In the genomic region with DNA sequence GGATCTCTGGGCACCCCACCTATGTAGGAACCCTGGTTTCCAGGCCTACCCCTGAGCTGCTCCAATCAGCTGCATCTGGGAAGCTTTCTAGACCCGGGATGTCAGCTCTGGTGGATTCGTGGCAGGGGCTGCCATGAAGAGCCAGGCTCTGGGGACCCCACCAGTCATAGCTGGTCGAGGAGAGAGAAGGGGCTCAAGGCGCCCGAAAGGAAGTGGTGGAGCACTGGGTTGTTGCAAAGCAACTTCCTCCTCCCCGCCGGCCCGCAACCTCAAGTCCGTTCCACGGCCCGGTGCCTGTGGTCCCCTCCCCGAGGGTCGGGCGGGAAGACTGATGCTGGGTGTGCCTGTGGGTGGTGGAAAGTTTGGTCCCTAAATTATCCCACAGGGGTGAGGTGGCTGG, we compare ENCODE assay signal across 12 cellular contexts. TPM values are rescaled to one million over a fixed set of nuclear protein-coding genes. Genes with fewer than 3 reads are reported as not detected.
DNase-seq lines count a peak whose midpoint lies in the region; ATAC-seq, FAIRE-seq and TF ChIP-seq lines count a peak whose summit lies in the region.
"Had no signal": no experiment of that assay in that cellular context is flagged by ENCODE, and none has a peak within 500 bp of the region (broad histone marks: within the 10 kb centered on the region; RNA-seq: fewer than 3 reads in every experiment).

No MANE protein-coding gene starts in this region.

- DNase-seq in CD14-positive monocyte (ENCODE audit: low spot score): peak; percentile 52
- no peak for DNase-seq in GM12891 (ENCODE audit: insufficient read length, low spot score)
- peak; percentile 47 for DNase-seq in activated CD4-positive, alpha-beta memory T cell treated with anti-CD3 and anti-CD28 coated beads for 36 hours
- DNase-seq in lower lobe of right lung: peak; percentile 77
- no peak for DNase-seq in RPMI8226
- no peak for DNase-seq in testis
- no peak for DNase-seq in middle frontal gyrus (ENCODE audit: extremely low spot score, low spot score)
- DNase-seq: KBM-7, NCI-H2227 treated with DMSO at 0.1 percent for 48 hours had no signal

- TF ChIP-seq CTCF in CD14-positive monocyte (IDR thresholded peaks at IDR 0.05): no peak
- TF ChIP-seq CTCF in lower lobe of right lung (IDR thresholded peaks at IDR 0.05): no peak
- TF ChIP-seq CTCF in testis (IDR thresholded peaks at IDR 0.05): no peak

- H3K36me3 Mint-ChIP-seq in CD14-positive monocyte: peaks cover 3 to 4% of the 10 kb centered on the region in 2 donors
- H3K36me3 Mint-ChIP-seq in activated CD4-positive, alpha-beta memory T cell treated with anti-CD3 and anti-CD28 coated beads for 36 hours: peaks cover 19% of the 10 kb centered on the region

- peak; percentile 59 for FAIRE-seq in GM12891 (lab: Jason Lieb, UNC)

- peaks cover 49% of the 10 kb centered on the region for H3K4me1 Mint-ChIP-seq in CD14-positive monocyte
- peaks cover 77% of the 10 kb centered on the region for H3K4me1 Mint-ChIP-seq in activated CD4-positive, alpha-beta memory T cell treated with anti-CD3 and anti-CD28 coated beads for 36 hours (ENCODE audit: low read depth)

- no peak for TF ChIP-seq POLR2A in GM12891 (IDR thresholded peaks at IDR 0.05; ENCODE audit: low read depth, low read length)
- TF ChIP-seq POLR2A in testis (IDR thresholded peaks at IDR 0.05): no peak

- peaks cover 17 to 32% (median 18%) of the 10 kb centered on the region in 3 donors for H3K27me3 Mint-ChIP-seq in CD14-positive monocyte (ENCODE audit: low read depth in 3 of 3)
- no peaks in the 10 kb centered on the region for H3K27me3 Mint-ChIP-seq in activated CD4-positive, alpha-beta memory T cell treated with anti-CD3 and anti-CD28 coated beads for 36 hours

- intact Hi-C loops in CD14-positive monocyte (cut with micrococcal nuclease): no loop called here
- intact Hi-C loops in activated CD4-positive, alpha-beta memory T cell treated with anti-CD3 and anti-CD28 coated beads for 36 hours (cut with micrococcal nuclease): no loop called here
- intact Hi-C loops in lower lobe of right lung (cut with DNase I): no loop called here
- intact Hi-C loops in testis (cut with DNase I; ENCODE audit: low total_unique reads): no loop called here

- WGBS in testis, 2 donors: 52 to 98% methylated on average over 9 to 14 of the region's 14 CpGs

- H3K27ac ChIP-seq in lower lobe of right lung (peak overlapping the region; percentile 2), testis (no peak overlapping the region)
- H3K27ac ChIP-seq: epithelial cell of prostate had no signal

- H3K4me1 ChIP-seq in lower lobe of right lung (peaks cover 37% of the 10 kb centered on the region), testis (peaks cover 8% of the 10 kb centered on the region)

- H3K4me3 Mint-ChIP-seq in CD14-positive monocyte: peak overlapping the region in 1 of 2 donors; percentile 76
- H3K4me3 Mint-ChIP-seq in activated CD4-positive, alpha-beta memory T cell treated with anti-CD3 and anti-CD28 coated beads for 36 hours: peak overlapping the region; percentile 77

- H3K27me3 ChIP-seq in lower lobe of right lung (ENCODE audit: low read depth) (no peaks in the 10 kb centered on the region), testis (no peaks in the 10 kb centered on the region)

- H3K36me3 ChIP-seq in lower lobe of right lung (peaks cover 18% of the 10 kb centered on the region), testis (ENCODE audit: low read depth, missing control alignments) (no peaks in the 10 kb centered on the region)

- POLR2A ChIA-PET in activated CD4-positive, alpha-beta memory T cell treated with anti-CD3 and anti-CD28 coated beads for 36 hours (lab: Charles Lee): interaction anchor here (1.2 to 11.0 kb wide), 5 partner anchors 9 to 36 kb away, joined by 4 to 111 read pairs (median 7); partner anchors contain the start of genes TBKBP1 and TBX21

- H3K4me3 ChIP-seq in lower lobe of right lung (no peak overlapping the region), testis (no peak overlapping the region)

- no peaks in the 10 kb centered on the region for H3K9me3 ChIP-seq in lower lobe of right lung
- no peaks in the 10 kb centered on the region for H3K9me3 ChIP-seq in testis

- peaks cover 0 to 5% (median 0%) of the 10 kb centered on the region in 7 donors for H3K9me3 Mint-ChIP-seq in CD14-positive monocyte
- H3K9me3 Mint-ChIP-seq in activated CD4-positive, alpha-beta memory T cell treated with anti-CD3 and anti-CD28 coated beads for 36 hours: no peaks in the 10 kb centered on the region

- peak overlapping the region in 2 of 7 donors; percentile 37 to 41 for H3K27ac Mint-ChIP-seq in CD14-positive monocyte
- H3K27ac Mint-ChIP-seq in activated CD4-positive, alpha-beta memory T cell treated with anti-CD3 and anti-CD28 coated beads for 36 hours: peak overlapping the region; percentile 99

- CTCF ChIA-PET in activated CD4-positive, alpha-beta memory T cell treated with anti-CD3 and anti-CD28 coated beads for 36 hours (lab: Charles Lee): interaction anchor here (1.0 to 5.4 kb wide), 7 partner anchors 13 to 106 kb away, joined by 3 to 59 read pairs (median 3); partner anchors contain the start of gene TBX21

- ATAC-seq in lower lobe of right lung (no peak), HG03378 (IDR thresholded peaks at IDR 0.05; ENCODE audit: unreplicated experiment) (no peak)

TF ChIP-seq in GM12891, 5 proteins besides CTCF, POLR2A, EP300 and RAD21:
- no peak for TF ChIP-seq TAF1 (IDR thresholded peaks at IDR 0.05; ENCODE audit: low read depth, low read length)
- no peak for TF ChIP-seq PAX5 (IDR thresholded peaks at IDR 0.05; ENCODE audit: insufficient read depth, low read length, severe bottlenecking)
- no peak for TF ChIP-seq SPI1 (IDR thresholded peaks at IDR 0.05; ENCODE audit: low read depth, low read length)
- no peak for TF ChIP-seq POU2F2 (IDR thresholded peaks at IDR 0.05; ENCODE audit: low read depth, low read length)
- TF ChIP-seq POLR2AphosphoS5 (IDR thresholded peaks at IDR 0.05; ENCODE audit: low read depth, low read length): no peak

RNA-seq across cellular contexts. Expression of gene TBKBP1, which starts 10.2 kb away (rescaled TPM):
- polyA plus RNA-seq in CD14-positive monocyte: under 1 TPM; 0.22 to 0.45 TPM
- polyA plus RNA-seq in GM12891 (2012; ENCODE audit: low read depth, missing spikeins): 0.73 TPM
- total RNA-seq in activated CD4-positive, alpha-beta memory T cell treated with anti-CD3 and anti-CD28 coated beads for 36 hours: 10 to 100 TPM; 11.3 to 13.0 TPM
- total RNA-seq in lower lobe of right lung: 8.3 TPM
- 10 to 100 TPM; 23.3 TPM for total RNA-seq in testis
- polyA plus RNA-seq in testis (ENCODE audit: insufficient read depth, low read depth, low replicate concordance): 21.9 TPM

RNA-seq across cellular contexts. Expression of gene TBX21, which starts 28.9 kb away (rescaled TPM):
- polyA plus RNA-seq in CD14-positive monocyte (under 1 TPM; 0.13 to 0.16 TPM), testis (ENCODE audit: insufficient read depth, low read depth, low replicate concordance) (1.1 TPM)
- polyA plus RNA-seq in GM12891 (2012; ENCODE audit: low read depth, missing spikeins): 0.04 TPM
- total RNA-seq in activated CD4-positive, alpha-beta memory T cell treated with anti-CD3 and anti-CD28 coated beads for 36 hours: 10 to 100 TPM; 57.7 to 58.2 TPM
- total RNA-seq in lower lobe of right lung (3.6 TPM), testis (1 to 10 TPM; 1.8 to 2.2 TPM)
- total RNA-seq: SK-MEL-5 had no signal

RNA-seq across cellular contexts. Expression of gene KPNB1, which starts 54.4 kb away (rescaled TPM):
- polyA plus RNA-seq in CD14-positive monocyte: 10 to 100 TPM in 1 of 2 donors, 1 to 10 TPM in 1; 5.8 to 13.2 TPM
- 178 TPM for polyA plus RNA-seq in GM12891 (2012; ENCODE audit: low read depth, missing spikeins)
- 100 to 1,000 TPM; 475 to 488 TPM for total RNA-seq in activated CD4-positive, alpha-beta memory T cell treated with anti-CD3 and anti-CD28 coated beads for 36 hours
- 210 TPM for total RNA-seq in lower lobe of right lung
- total RNA-seq in testis: 100 to 1,000 TPM; 262 to 299 TPM
- 391 TPM for polyA plus RNA-seq in testis (ENCODE audit: insufficient read depth, low read depth, low replicate concordance)

Comparison
In these comparisons a context has a peak if more than half of its experiments do, and no peak if none do; other contexts are left out.
1. DNase-seq: peak in CD14-positive monocyte (single experiment), activated CD4-positive, alpha-beta memory T cell treated with anti-CD3 and anti-CD28 coated beads for 36 hours (single experiment) and lower lobe of right lung (single experiment); none in GM12891 (single experiment), RPMI8226 (single experiment), testis (single experiment) and middle frontal gyrus (single experiment).
2. RNA of gene TBX21, which starts 28.9 kb away (total RNA-seq): 57.7 to 58.2 TPM in activated CD4-positive, alpha-beta memory T cell treated with anti-CD3 and anti-CD28 coated beads for 36 hours; 3.6 TPM in lower lobe of right lung (single experiment) and 1.8 to 2.2 TPM in testis; every median in the first group is over 10 times any median in the second.